Comparison of ENCODE assay signal across 1 cellular context in genomic region chr3:115187149-115187757, GRCh38.
TF ChIP-seq lines count a peak whose summit lies in the region.

No MANE protein-coding gene starts in this region.

TF ChIP-seq in GM23338, 12 proteins besides CTCF, POLR2A, EP300 and RAD21 (continued from another document):
- TF ChIP-seq ZNF462 (CRISPR knock-in tag; IDR thresholded peaks at IDR 0.05) (no peak), CREB1 (CRISPR knock-in tag; IDR thresholded peaks at IDR 0.05; ENCODE audit: low read depth) (no peak), ZNF114 (CRISPR knock-in tag; IDR thresholded peaks at IDR 0.05) (no peak), REST (IDR thresholded peaks at IDR 0.05; ENCODE audit: unreplicated experiment) (no peak), STAT1 (IDR thresholded peaks at IDR 0.05; ENCODE audit: unreplicated experiment) (no peak), ETS1 (IDR thresholded peaks at IDR 0.05) (no peak)
